ENCODE assay signal across 9 cellular contexts in genomic region chr17:72985882-72986720, GRCh38.
DNase-seq lines count a peak whose midpoint lies in the region; ATAC-seq and TF ChIP-seq lines count a peak whose summit lies in the region.
"Had no signal": no experiment of that assay in that cellular context is flagged by ENCODE, and none has a peak within 500 bp of the region (broad histone marks: within the 10 kb centered on the region; RNA-seq: fewer than 3 reads in every experiment).

No MANE protein-coding gene starts in this region.

- intact Hi-C loops in natural killer cell (cut with micrococcal nuclease) (loop anchor here (5.0 to 10.0 kb wide), 2 partner anchors 171 to 261 kb away; no protein-coding TSS in a partner anchor), tibial artery (cut with DNase I; ENCODE audit: low total_unique reads) (loop anchor here (5.0 kb wide), 1 partner anchor 171 kb away; no protein-coding TSS in a partner anchor)

- no peak overlapping the region for H3K9ac ChIP-seq in fibroblast of lung (ENCODE audit: insufficient read depth, low read length)

- H3K27ac Mint-ChIP-seq in CD4-positive, CD25-positive, alpha-beta regulatory T cell: peak overlapping the region in 1 of 3 donors; percentile 75
- H3K27ac Mint-ChIP-seq in natural killer cell: no peak overlapping the region

- no peaks in the 10 kb centered on the region for H3K36me3 Mint-ChIP-seq in CD4-positive, CD25-positive, alpha-beta regulatory T cell
- H3K36me3 Mint-ChIP-seq in natural killer cell: no peaks in the 10 kb centered on the region

- H3K9me3 Mint-ChIP-seq in CD4-positive, CD25-positive, alpha-beta regulatory T cell: no peaks in the 10 kb centered on the region
- H3K9me3 Mint-ChIP-seq in natural killer cell: no peaks in the 10 kb centered on the region

- peaks cover 0 to 4% (median 2%) of the 10 kb centered on the region in 4 donors for H3K4me1 Mint-ChIP-seq in CD4-positive, CD25-positive, alpha-beta regulatory T cell
- peaks cover 16 to 21% of the 10 kb centered on the region in 2 donors for H3K4me1 Mint-ChIP-seq in natural killer cell

- no peak overlapping the region for H3K4me2 ChIP-seq in fibroblast of lung (ENCODE audit: extremely low read depth, insufficient read depth, low read length)

- H3K36me3 ChIP-seq in CD4-positive, CD25-positive, alpha-beta regulatory T cell (ENCODE audit: control insufficient read depth, insufficient read depth, low read length): no peaks in the 10 kb centered on the region
- H3K36me3 ChIP-seq in fibroblast of lung (ENCODE audit: control insufficient read depth, insufficient read depth, low read length) (no peaks in the 10 kb centered on the region), tibial artery (no peaks in the 10 kb centered on the region)
- H3K36me3 ChIP-seq: SJSA1 had no signal

- H3K27me3 Mint-ChIP-seq in CD4-positive, CD25-positive, alpha-beta regulatory T cell: no peaks in the 10 kb centered on the region
- H3K27me3 Mint-ChIP-seq in natural killer cell (ENCODE audit: low read depth in 2 of 2): no peaks in the 10 kb centered on the region

- H3K4me3 ChIP-seq in CD4-positive, CD25-positive, alpha-beta regulatory T cell (ENCODE audit: low read depth, low read length): no peak overlapping the region
- H3K4me3 ChIP-seq in fibroblast of lung (replicated peaks in 1 of 4; ENCODE audit: control extremely low read depth in 1 of 4, insufficient read depth in 1 of 4, low read depth in 3 of 4, low read length in 4 of 4) (no peak overlapping the region), tibial artery (no peak overlapping the region)
- H3K4me3 ChIP-seq: SJSA1 had no signal

- H3K4me3 Mint-ChIP-seq in CD4-positive, CD25-positive, alpha-beta regulatory T cell: no peak overlapping the region
- H3K4me3 Mint-ChIP-seq in natural killer cell: no peak overlapping the region

- no peaks in the 10 kb centered on the region for H3K4me1 ChIP-seq in CD4-positive, CD25-positive, alpha-beta regulatory T cell (ENCODE audit: control insufficient read depth, insufficient read depth, low read length, poor library complexity, severe bottlenecking)
- H3K4me1 ChIP-seq in fibroblast of lung (ENCODE audit: control insufficient read depth, extremely low read depth, insufficient read depth, low read length): peaks cover 8% of the 10 kb centered on the region
- H3K4me1 ChIP-seq in tibial artery: peaks cover 0 to 6% (median 3%) of the 10 kb centered on the region in 4 donors

- no peaks in the 10 kb centered on the region for H4K20me1 ChIP-seq in fibroblast of lung (ENCODE audit: control insufficient read depth, extremely low read depth, insufficient read depth, low read length)

- H3K9me3 ChIP-seq in CD4-positive, CD25-positive, alpha-beta regulatory T cell (ENCODE audit: control insufficient read depth in 2 of 2, low read length in 2 of 2): no peaks in the 10 kb centered on the region
- H3K9me3 ChIP-seq in fibroblast of lung (ENCODE audit: control insufficient read depth, insufficient read depth, low read depth, low read length): no peaks in the 10 kb centered on the region
- H3K9me3 ChIP-seq in tibial artery: no peaks in the 10 kb centered on the region
- H3K9me3 ChIP-seq: SJSA1 had no signal

- DNase-seq in CD4-positive, CD25-positive, alpha-beta regulatory T cell: peak; percentile 14 to 63 (median 41)
- DNase-seq in HK-2 (ENCODE audit: unreplicated experiment): peak; percentile 56
- peak; percentile 48 for DNase-seq in NOMO-1 treated with dmso at 0.1 percent for 144 hours (lab: John Stamatoyannopoulos, UW; ENCODE audit: unreplicated experiment)
- DNase-seq in activated T-cell treated with anti-CD3 and anti-CD28 coated beads, Interleukin-2, amount 50 U/mL, for 1 hour: peak; percentile 34
- peak; percentile 55 to 84 for DNase-seq in fibroblast of lung (ENCODE audit: low read depth in 2 of 2)
- DNase-seq in natural killer cell: peak; percentile 21
- peak; percentile 62 to 70 for DNase-seq in tibial artery

- no peaks in the 10 kb centered on the region for H3K79me2 ChIP-seq in fibroblast of lung (ENCODE audit: control insufficient read depth, insufficient read depth, low read length)

- no peak overlapping the region for H3K27ac ChIP-seq in CD4-positive, CD25-positive, alpha-beta regulatory T cell (ENCODE audit: insufficient read depth, low read length, poor library complexity, severe bottlenecking)
- H3K27ac ChIP-seq in fibroblast of lung (ENCODE audit: insufficient read depth, low read length) (no peak overlapping the region), tibial artery (no peak overlapping the region)
- H3K27ac ChIP-seq: SJSA1 had no signal

- no peaks in the 10 kb centered on the region for H3K27me3 ChIP-seq in CD4-positive, CD25-positive, alpha-beta regulatory T cell (ENCODE audit: control insufficient read depth, insufficient read depth, low read length)
- H3K27me3 ChIP-seq in fibroblast of lung (ENCODE audit: control insufficient read depth, insufficient read depth, low read length): no peaks in the 10 kb centered on the region
- H3K27me3 ChIP-seq in tibial artery: no peaks in the 10 kb centered on the region
- H3K27me3 ChIP-seq: SJSA1 had no signal

- no peak overlapping the region for H2AFZ ChIP-seq in fibroblast of lung (ENCODE audit: low read length)

- TF ChIP-seq CTCF in fibroblast of lung (conservative IDR thresholded peaks at IDR 0.05 in 1 of 2, IDR thresholded peaks at IDR 0.05 in 1 of 2; ENCODE audit: low read depth in 1 of 2, low read length in 2 of 2) (peak; percentile 91 to 93), natural killer cell (IDR thresholded peaks at IDR 0.05) (peak; percentile 69), tibial artery (IDR thresholded peaks at IDR 0.05) (peak; percentile 76 to 83)

- peak in 1 of 2 donors; percentile 46 for ATAC-seq in CD4-positive, CD25-positive, alpha-beta regulatory T cell (ENCODE audit: low read depth in 2 of 2)
- ATAC-seq in GM19324 (IDR thresholded peaks at IDR 0.05; ENCODE audit: low FRiP score, unreplicated experiment): peak; percentile 64
- ATAC-seq in natural killer cell: peak; percentile 64 to 85 (median 75)
